In the genomic region with DNA sequence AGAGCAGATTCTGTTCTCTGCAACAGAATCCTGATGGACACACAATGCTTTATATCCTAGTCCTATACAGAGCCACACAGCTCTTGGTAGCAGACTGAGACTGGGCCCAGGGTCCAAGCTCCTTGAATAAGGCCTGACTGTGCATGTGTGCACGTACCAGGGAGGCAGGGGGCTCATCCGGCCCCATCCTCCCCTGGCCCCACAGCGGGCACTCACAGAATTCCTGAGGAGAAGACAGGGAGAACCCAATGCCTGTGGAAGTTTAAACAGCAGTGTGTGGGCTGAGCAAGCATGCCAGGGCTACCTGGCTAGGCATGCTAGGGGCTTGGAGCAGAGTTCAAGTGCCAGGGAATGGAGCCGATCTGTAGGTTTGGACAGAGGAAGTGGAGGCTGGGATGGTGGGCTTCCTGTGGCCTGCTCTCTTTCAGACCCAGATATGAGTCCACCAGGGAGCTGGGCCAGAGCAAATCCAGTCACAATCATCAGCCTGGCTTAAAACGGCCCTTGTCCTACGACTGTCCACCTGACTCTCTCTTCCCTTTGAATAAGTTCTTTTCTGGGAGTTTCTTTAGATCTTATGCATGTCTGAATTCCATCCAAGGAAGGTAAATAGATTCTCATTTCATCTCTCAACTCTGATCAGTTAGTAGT, we compare ENCODE assay signal across 17 cellular contexts.
DNase-seq lines count a peak whose midpoint lies in the region; ATAC-seq and TF ChIP-seq lines count a peak whose summit lies in the region.
"Had no signal": no experiment of that assay in that cellular context is flagged by ENCODE, and none has a peak within 500 bp of the region (broad histone marks: within the 10 kb centered on the region; RNA-seq: fewer than 3 reads in every experiment).

No MANE protein-coding gene starts in this region.

- H3K9me3 Mint-ChIP-seq in glutamatergic neuron (ENCODE audit: unreplicated experiment), result peaks cover 6% of the 10 kb centered on the region
- H3K9me3 Mint-ChIP-seq: activated CD4-positive, alpha-beta memory T cell treated with anti-CD3 and anti-CD28 coated beads, Interleukin-2, amount 10 ng/mL, durations not matched to agents 7 days and 5 days; activated T-cell treated with anti-CD3 and anti-CD28 coated beads, Interleukin-2, amount 50 U/mL, for 72 hours had no signal

- TF ChIP-seq RAD21 in liver (IDR thresholded peaks at IDR 0.05), result no peak

- H3K9me3 ChIP-seq in RWPE2 (ENCODE audit: severe bottlenecking), result no peaks in the 10 kb centered on the region
- H3K9me3 ChIP-seq in esophagus muscularis mucosa, result no peaks in the 10 kb centered on the region
- H3K9me3 ChIP-seq in liver (ENCODE audit: control insufficient read depth in 4 of 4, low read length in 3 of 4), result no peaks in the 10 kb centered on the region
- H3K9me3 ChIP-seq in tibial nerve, result no peaks in the 10 kb centered on the region
- H3K9me3 ChIP-seq: mucosa of descending colon had no signal

- H3K27me3 Mint-ChIP-seq in glutamatergic neuron (ENCODE audit: unreplicated experiment), result peaks cover 12% of the 10 kb centered on the region
- H3K27me3 Mint-ChIP-seq: activated CD4-positive, alpha-beta memory T cell treated with anti-CD3 and anti-CD28 coated beads, Interleukin-2, amount 10 ng/mL, durations not matched to agents 7 days and 5 days had no signal

- H3K4me3 ChIP-seq in RWPE2 (ENCODE audit: severe bottlenecking), result no peak overlapping the region
- H3K4me3 ChIP-seq in esophagus muscularis mucosa, result no peak overlapping the region
- H3K4me3 ChIP-seq in liver (ENCODE audit: low read depth in 1 of 3, low read length in 3 of 3), result no peak overlapping the region
- H3K4me3 ChIP-seq in tibial nerve, result no peak overlapping the region
- H3K4me3 ChIP-seq: mucosa of descending colon had no signal

- DNase-seq in RWPE2 (ENCODE audit: low spot score) (no peak), esophagus muscularis mucosa (ENCODE audit: extremely low spot score) (no peak), tibial nerve (ENCODE audit: low spot score in 2 of 2) (no peak), glutamatergic neuron (no peak), NCI-H2227 treated with DMSO at 0.1 percent for 48 hours (lab: John Stamatoyannopoulos, UW) (no peak), ACHN (no peak), NCI-H1048 (lab: John Stamatoyannopoulos, UW) (no peak)
- DNase-seq: activated CD4-positive, alpha-beta memory T cell treated with anti-CD3 and anti-CD28 coated beads, Interleukin-2, amount 10 ng/mL, durations not matched to agents 7 days and 5 days; activated T-cell treated with anti-CD3 and anti-CD28 coated beads, Interleukin-2, amount 50 U/mL, for 72 hours; DMS53; NCI-H526 treated with DMSO at 0.1 percent for 48 hours; stimulated activated CD4-positive, alpha-beta T cell treated with anti-CD3 and anti-CD28 coated beads, Interleukin-4, amount 100 ng/mL, for 4 hours; SW 1271 had no signal

- no peak overlapping the region for H3K9ac ChIP-seq in liver (ENCODE audit: low read depth in 1 of 2, low read length in 2 of 2)

- H3K27ac Mint-ChIP-seq in glutamatergic neuron (ENCODE audit: unreplicated experiment), result no peak overlapping the region
- H3K27ac Mint-ChIP-seq: activated CD4-positive, alpha-beta memory T cell treated with anti-CD3 and anti-CD28 coated beads, Interleukin-2, amount 10 ng/mL, durations not matched to agents 7 days and 5 days; activated T-cell treated with anti-CD3 and anti-CD28 coated beads, Interleukin-2, amount 50 U/mL, for 72 hours had no signal

- H3K36me3 Mint-ChIP-seq in glutamatergic neuron (ENCODE audit: unreplicated experiment), result no peaks in the 10 kb centered on the region

- peaks cover 5% of the 10 kb centered on the region for H3K4me1 Mint-ChIP-seq in glutamatergic neuron (ENCODE audit: low read depth, unreplicated experiment)

- TF ChIP-seq EP300 in esophagus muscularis mucosa (IDR thresholded peaks at IDR 0.05) (no peak), tibial nerve (IDR thresholded peaks at IDR 0.05) (no peak)

- no peak for TF ChIP-seq CTCF in RWPE2 (IDR thresholded peaks at IDR 0.05; ENCODE audit: poor library complexity, severe bottlenecking)
- TF ChIP-seq CTCF in esophagus muscularis mucosa (IDR thresholded peaks at IDR 0.05), result no peak
- no peak for TF ChIP-seq CTCF in liver (IDR thresholded peaks at IDR 0.05; ENCODE audit: low read depth, low read length, missing input control)
- no peak for TF ChIP-seq CTCF in tibial nerve (IDR thresholded peaks at IDR 0.05)
- no peak for TF ChIP-seq CTCF in glutamatergic neuron (IDR thresholded peaks at IDR 0.05; ENCODE audit: partially characterized antibody, unreplicated experiment)

- 83% methylated on average over 6 of the region's 6 CpGs for WGBS in esophagus muscularis mucosa
- 89% methylated on average over 6 of the region's 6 CpGs for WGBS in liver
- WGBS in tibial nerve, 2 donors, result 89 to 91% methylated on average over 5 to 6 of the region's 6 CpGs

- no peak for TF ChIP-seq POLR2A in esophagus muscularis mucosa (IDR thresholded peaks at IDR 0.05; ENCODE audit: low read depth)
- TF ChIP-seq POLR2A in tibial nerve (IDR thresholded peaks at IDR 0.05), result no peak

- H3K36me3 ChIP-seq in RWPE2 (ENCODE audit: low read depth) (no peaks in the 10 kb centered on the region), esophagus muscularis mucosa (no peaks in the 10 kb centered on the region), liver (ENCODE audit: control insufficient read depth in 4 of 4, insufficient read depth in 3 of 4, low read depth in 1 of 4, low read length in 3 of 4) (no peaks in the 10 kb centered on the region), tibial nerve (no peaks in the 10 kb centered on the region)

- intact Hi-C loops in esophagus muscularis mucosa (cut with DNase I), result no loop called here

- no peaks in the 10 kb centered on the region for H3K27me3 ChIP-seq in RWPE2 (ENCODE audit: insufficient read depth, poor library complexity, severe bottlenecking)
- H3K27me3 ChIP-seq in esophagus muscularis mucosa, result no peaks in the 10 kb centered on the region
- no peaks in the 10 kb centered on the region for H3K27me3 ChIP-seq in liver (ENCODE audit: control insufficient read depth in 4 of 4, insufficient read depth in 4 of 4, low read length in 3 of 4)
- H3K27me3 ChIP-seq in tibial nerve, result no peaks in the 10 kb centered on the region

- ATAC-seq in RWPE2 (ENCODE audit: low read depth), result no peak
- ATAC-seq: activated T-cell treated with anti-CD3 and anti-CD28 coated beads, Interleukin-2, amount 50 U/mL, for 72 hours had no signal

- H3K27ac ChIP-seq in RWPE2 (ENCODE audit: poor library complexity, severe bottlenecking) (peak overlapping the region; percentile 98), esophagus muscularis mucosa (replicated peaks in 1 of 4) (peak overlapping the region; percentile 52 to 86 (median 84)), liver (ENCODE audit: low read depth in 1 of 2, low read length in 2 of 2) (peak overlapping the region; percentile 3 to 19), tibial nerve (peak overlapping the region in 3 of 4 donors; percentile 2 to 77 (median 20))
- H3K27ac ChIP-seq: C4-2B, epithelial cell of prostate had no signal

- peaks cover 72% of the 10 kb centered on the region for H3K4me1 ChIP-seq in RWPE2 (ENCODE audit: insufficient read depth, poor library complexity, severe bottlenecking)
- H3K4me1 ChIP-seq in esophagus muscularis mucosa, result peaks cover 57 to 73% (median 66%) of the 10 kb centered on the region in 4 donors
- peaks cover 0 to 2% (median 0%) of the 10 kb centered on the region in 4 donors for H3K4me1 ChIP-seq in liver (ENCODE audit: control insufficient read depth in 4 of 4, insufficient read depth in 4 of 4, low read length in 3 of 4)
- H3K4me1 ChIP-seq in tibial nerve, result peaks cover 0 to 60% (median 22%) of the 10 kb centered on the region in 4 donors

- H3K4me3 Mint-ChIP-seq in glutamatergic neuron (ENCODE audit: unreplicated experiment), result no peak overlapping the region
- H3K4me3 Mint-ChIP-seq: activated CD4-positive, alpha-beta memory T cell treated with anti-CD3 and anti-CD28 coated beads, Interleukin-2, amount 10 ng/mL, durations not matched to agents 7 days and 5 days; activated T-cell treated with anti-CD3 and anti-CD28 coated beads, Interleukin-2, amount 50 U/mL, for 72 hours had no signal

- in situ Hi-C loops in ACHN (cut with HindIII; ENCODE audit: low pct_ligation_motif_present, low pct_unique_long_range_greater_than_20kb, low sequenced_read_pairs), result no loop called here

TF ChIP-seq in liver, 16 proteins besides CTCF, POLR2A, EP300 and RAD21 (continues in another document):
- TF ChIP-seq TAF1 (conservative IDR thresholded peaks at IDR 0.05), result no peak
- no peak for TF ChIP-seq EGR1 (IDR thresholded peaks at IDR 0.05; ENCODE audit: low read depth in 2 of 2)
- TF ChIP-seq, protein P1, sequence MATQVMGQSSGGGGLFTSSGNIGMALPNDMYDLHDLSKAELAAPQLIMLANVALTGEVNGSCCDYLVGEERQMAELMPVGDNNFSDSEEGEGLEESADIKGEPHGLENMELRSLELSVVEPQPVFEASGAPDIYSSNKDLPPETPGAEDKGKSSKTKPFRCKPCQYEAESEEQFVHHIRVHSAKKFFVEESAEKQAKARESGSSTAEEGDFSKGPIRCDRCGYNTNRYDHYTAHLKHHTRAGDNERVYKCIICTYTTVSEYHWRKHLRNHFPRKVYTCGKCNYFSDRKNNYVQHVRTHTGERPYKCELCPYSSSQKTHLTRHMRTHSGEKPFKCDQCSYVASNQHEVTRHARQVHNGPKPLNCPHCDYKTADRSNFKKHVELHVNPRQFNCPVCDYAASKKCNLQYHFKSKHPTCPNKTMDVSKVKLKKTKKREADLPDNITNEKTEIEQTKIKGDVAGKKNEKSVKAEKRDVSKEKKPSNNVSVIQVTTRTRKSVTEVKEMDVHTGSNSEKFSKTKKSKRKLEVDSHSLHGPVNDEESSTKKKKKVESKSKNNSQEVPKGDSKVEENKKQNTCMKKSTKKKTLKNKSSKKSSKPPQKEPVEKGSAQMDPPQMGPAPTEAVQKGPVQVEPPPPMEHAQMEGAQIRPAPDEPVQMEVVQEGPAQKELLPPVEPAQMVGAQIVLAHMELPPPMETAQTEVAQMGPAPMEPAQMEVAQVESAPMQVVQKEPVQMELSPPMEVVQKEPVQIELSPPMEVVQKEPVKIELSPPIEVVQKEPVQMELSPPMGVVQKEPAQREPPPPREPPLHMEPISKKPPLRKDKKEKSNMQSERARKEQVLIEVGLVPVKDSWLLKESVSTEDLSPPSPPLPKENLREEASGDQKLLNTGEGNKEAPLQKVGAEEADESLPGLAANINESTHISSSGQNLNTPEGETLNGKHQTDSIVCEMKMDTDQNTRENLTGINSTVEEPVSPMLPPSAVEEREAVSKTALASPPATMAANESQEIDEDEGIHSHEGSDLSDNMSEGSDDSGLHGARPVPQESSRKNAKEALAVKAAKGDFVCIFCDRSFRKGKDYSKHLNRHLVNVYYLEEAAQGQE (IDR thresholded peaks at IDR 0.05), result no peak
- TF ChIP-seq RXRA (IDR thresholded peaks at IDR 0.05), result no peak
- no peak for TF ChIP-seq YY1 (IDR thresholded peaks at IDR 0.05)
- TF ChIP-seq HNF4A (conservative IDR thresholded peaks at IDR 0.05), result no peak
- TF ChIP-seq JUND (IDR thresholded peaks at IDR 0.05), result no peak
- TF ChIP-seq GABPA (IDR thresholded peaks at IDR 0.05 in 1 of 2, conservative IDR thresholded peaks at IDR 0.05 in 1 of 2), result no peak
- TF ChIP-seq HNF4G (IDR thresholded peaks at IDR 0.05), result no peak
- no peak for TF ChIP-seq SP1 (IDR thresholded peaks at IDR 0.05)
- no peak for TF ChIP-seq NR2F2 (IDR thresholded peaks at IDR 0.05)

Comparison
In these comparisons a context has a peak if more than half of its experiments do, and no peak if none do; other contexts are left out.
1. H3K27ac ChIP-seq: peak in every context shown above with its lines; median percentile 98 in RWPE2; 84 in esophagus muscularis mucosa; 20 in tibial nerve; 11 in liver.